Comparison of ENCODE assay signal across 1 cellular context in the genomic region with DNA sequence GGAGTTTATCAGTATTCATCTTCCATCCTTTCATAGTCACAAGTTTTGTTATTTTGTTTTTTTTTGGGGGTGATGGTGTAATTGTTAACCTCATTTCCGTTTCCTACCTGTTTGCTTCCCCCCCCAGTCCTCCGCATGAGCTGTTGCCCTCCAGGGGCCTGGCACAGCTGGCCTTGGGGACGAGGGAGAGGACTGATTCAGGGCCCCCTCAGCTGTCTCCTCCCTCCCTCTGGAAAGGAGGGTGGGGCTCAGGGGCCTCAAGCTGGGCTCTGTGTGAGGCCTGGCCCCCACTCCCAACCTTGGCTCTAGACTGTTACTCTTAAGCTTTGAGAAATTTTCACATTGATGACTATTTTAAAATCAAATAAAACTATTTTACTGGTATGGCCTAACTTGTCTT.
TF ChIP-seq lines count a peak whose summit lies in the region.

No MANE protein-coding gene starts in this region.

TF ChIP-seq in HepG2, 621 proteins besides CTCF, POLR2A, EP300 and RAD21:
- TF ChIP-seq, protein P1, sequence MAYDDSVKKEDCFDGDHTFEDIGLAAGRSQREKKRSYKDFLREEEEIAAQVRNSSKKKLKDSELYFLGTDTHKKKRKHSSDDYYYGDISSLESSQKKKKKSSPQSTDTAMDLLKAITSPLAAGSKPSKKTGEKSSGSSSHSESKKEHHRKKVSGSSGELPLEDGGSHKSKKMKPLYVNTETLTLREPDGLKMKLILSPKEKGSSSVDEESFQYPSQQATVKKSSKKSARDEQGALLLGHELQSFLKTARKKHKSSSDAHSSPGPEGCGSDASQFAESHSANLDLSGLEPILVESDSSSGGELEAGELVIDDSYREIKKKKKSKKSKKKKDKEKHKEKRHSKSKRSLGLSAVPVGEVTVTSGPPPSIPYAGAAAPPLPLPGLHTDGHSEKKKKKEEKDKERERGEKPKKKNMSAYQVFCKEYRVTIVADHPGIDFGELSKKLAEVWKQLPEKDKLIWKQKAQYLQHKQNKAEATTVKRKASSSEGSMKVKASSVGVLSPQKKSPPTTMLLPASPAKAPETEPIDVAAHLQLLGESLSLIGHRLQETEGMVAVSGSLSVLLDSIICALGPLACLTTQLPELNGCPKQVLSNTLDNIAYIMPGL (CRISPR knock-in tag; IDR thresholded peaks at IDR 0.05; ENCODE audit: borderline replicate concordance in 1 of 2, low read depth in 1 of 2): peak in 1 of 2 experiments; percentile 46; a peak in 1 of 4 replicates
- TF ChIP-seq ATF7-NPFF (CRISPR knock-in tag; IDR thresholded peaks at IDR 0.05; ENCODE audit: low read depth): 0 out of 2 replicates have a peak, but pooled peaks have one; percentile 22
- TF ChIP-seq MAZ (IDR thresholded peaks at IDR 0.05; ENCODE audit: borderline replicate concordance, low read depth, low read length): no peak
- 0 out of 2 replicates have a peak, but pooled peaks have one; percentile 15 for TF ChIP-seq MAZ (CRISPR knock-in tag; IDR thresholded peaks at IDR 0.05; ENCODE audit: low read depth)
- no peak for TF ChIP-seq RORA (CRISPR knock-in tag; IDR thresholded peaks at IDR 0.05)
- TF ChIP-seq U2AF1 (optimal IDR thresholded peaks at IDR 0.05; ENCODE audit: low read depth, low read length): no peak
TF ChIP-seq in HepG2: peak in this region for 3.
